In genomic region chr7:71740196-71740560, GRCh38 we compare ENCODE assay signal across 19 cellular contexts.
DNase-seq lines count a peak whose midpoint lies in the region; ATAC-seq and TF ChIP-seq lines count a peak whose summit lies in the region.
"Had no signal": no experiment of that assay in that cellular context is flagged by ENCODE, and none has a peak within 500 bp of the region (broad histone marks: within the 10 kb centered on the region; RNA-seq: fewer than 3 reads in every experiment).

No MANE protein-coding gene starts in this region.

- WGBS in HUES64: 82% methylated on average over 5 of the region's 5 CpGs

- H3K27ac Mint-ChIP-seq in GM23338 (no peak overlapping the region), neural progenitor cell (no peak overlapping the region)
- H3K27ac Mint-ChIP-seq: B cell; CD4-positive, CD25-positive, alpha-beta regulatory T cell; CD8-positive, alpha-beta T cell; HFFc6 had no signal

- H3K9ac ChIP-seq in HUES64 (ENCODE audit: low read depth, low read length) (no peak overlapping the region), neural progenitor cell (no peak overlapping the region)
- H3K9ac ChIP-seq: BLaER1 had no signal

- H3K27me3 Mint-ChIP-seq in GM23338 (ENCODE audit: insufficient read depth, low read depth, poor library complexity) (peaks cover 2% of the 10 kb centered on the region), neural progenitor cell (ENCODE audit: insufficient read depth, low read depth) (peaks cover 5% of the 10 kb centered on the region)
- H3K27me3 Mint-ChIP-seq: B cell; CD4-positive, CD25-positive, alpha-beta regulatory T cell had no signal

- no peak for DNase-seq in GM23338 (ENCODE audit: low spot score)
- no peak for DNase-seq in neural progenitor cell (ENCODE audit: low spot score)
- DNase-seq in ureter (ENCODE audit: low spot score): peak; percentile 7
- no peak for DNase-seq in effector CD8-positive, alpha-beta T cell (lab: John Stamatoyannopoulos, UW)
- no peak for DNase-seq in omental fat pad (ENCODE audit: low spot score)
- DNase-seq: Caco-2; CD4-positive, CD25-positive, alpha-beta regulatory T cell; CD8-positive, alpha-beta T cell; DMS153; DND-41; GDM1; HFFc6 had no signal

- H3F3A ChIP-seq in GM23338 (replicated peaks; ENCODE audit: low read depth): 0 out of 2 replicates have a peak, but pooled peaks cover 3% of the 10 kb centered on the region
- peaks cover 22% of the 10 kb centered on the region for H3F3A ChIP-seq in neural progenitor cell (ENCODE audit: low read depth)

- H2AFZ ChIP-seq in GM23338: no peak overlapping the region
- no peak overlapping the region for H2AFZ ChIP-seq in neural progenitor cell (replicated peaks)

- peaks cover 18% of the 10 kb centered on the region; the same call in 2 of the 3 replicates for H3K36me3 Mint-ChIP-seq in GM23338 (ENCODE audit: low read depth)
- H3K36me3 Mint-ChIP-seq in neural progenitor cell: peaks cover 2% of the 10 kb centered on the region
- H3K36me3 Mint-ChIP-seq: CD4-positive, CD25-positive, alpha-beta regulatory T cell; CD8-positive, alpha-beta T cell had no signal

- H3K4me2 ChIP-seq in GM23338: no peak overlapping the region
- peak overlapping the region; percentile 68 for H3K4me2 ChIP-seq in neural progenitor cell
- H3K4me2 ChIP-seq: BLaER1 had no signal

- H3K4me3 ChIP-seq in GM23338: no peak overlapping the region
- H3K4me3 ChIP-seq in HUES64 (ENCODE audit: low read length): no peak overlapping the region
- peak overlapping the region; percentile 16 for H3K4me3 ChIP-seq in neural progenitor cell
- H3K4me3 ChIP-seq: BLaER1, HAP-1 had no signal

- no peak overlapping the region; the same call in 2 of the 3 replicates for H3K4me3 Mint-ChIP-seq in GM23338
- no peak overlapping the region for H3K4me3 Mint-ChIP-seq in neural progenitor cell
- H3K4me3 Mint-ChIP-seq: B cell; CD4-positive, CD25-positive, alpha-beta regulatory T cell; CD8-positive, alpha-beta T cell; HFFc6 had no signal

- no peaks in the 10 kb centered on the region for H3K27me3 ChIP-seq in GM23338 (ENCODE audit: insufficient read depth)
- no peaks in the 10 kb centered on the region; the same call in 1 of the 2 replicates for H3K27me3 ChIP-seq in HUES64 (ENCODE audit: insufficient read depth, low read length)
- H3K27me3 ChIP-seq in neural progenitor cell: no peaks in the 10 kb centered on the region
- H3K27me3 ChIP-seq: BLaER1 had no signal

- TF ChIP-seq CTCF in GM23338 (conservative IDR thresholded peaks at IDR 0.05; ENCODE audit: low read depth in 2 of 2) (no peak), neural progenitor cell (IDR thresholded peaks at IDR 0.05) (no peak), omental fat pad (IDR thresholded peaks at IDR 0.05) (no peak)

- H4K20me1 ChIP-seq in GM23338 (replicated peaks; ENCODE audit: insufficient read depth): no peaks in the 10 kb centered on the region
- no peaks in the 10 kb centered on the region for H4K20me1 ChIP-seq in neural progenitor cell (ENCODE audit: low read depth)
- H4K20me1 ChIP-seq: BLaER1 had no signal

- no peaks in the 10 kb centered on the region for H3K9me2 ChIP-seq in GM23338 (ENCODE audit: insufficient read depth)

- ATAC-seq in GM23338 (no peak), omental fat pad (ENCODE audit: low FRiP score) (no peak), HG03469 (IDR thresholded peaks at IDR 0.05; ENCODE audit: unreplicated experiment) (no peak)
- ATAC-seq: CD8-positive, alpha-beta T cell had no signal

- H3K36me3 ChIP-seq in GM23338 (ENCODE audit: insufficient read depth): no peaks in the 10 kb centered on the region
- H3K36me3 ChIP-seq in HUES64 (ENCODE audit: insufficient read depth, low read length): no peaks in the 10 kb centered on the region
- H3K36me3 ChIP-seq in neural progenitor cell: no peaks in the 10 kb centered on the region
- H3K36me3 ChIP-seq: BLaER1, HAP-1 had no signal

- H3K27ac ChIP-seq in GM23338 (ENCODE audit: low read depth): peak overlapping the region; percentile 20; the same call in 1 of the 2 replicates
- peak overlapping the region; percentile 68; the same call in 1 of the 2 replicates for H3K27ac ChIP-seq in HUES64 (ENCODE audit: low read depth, low read length)
- H3K27ac ChIP-seq in neural progenitor cell: no peak overlapping the region
- H3K27ac ChIP-seq: 22Rv1, BLaER1, C4-2B had no signal

- H3K79me2 ChIP-seq in GM23338 (replicated peaks; ENCODE audit: insufficient read depth) (no peaks in the 10 kb centered on the region), neural progenitor cell (ENCODE audit: low read depth) (no peaks in the 10 kb centered on the region)

- H3K4me1 Mint-ChIP-seq in GM23338 (peaks cover 17% of the 10 kb centered on the region), neural progenitor cell (peaks cover 17% of the 10 kb centered on the region)
- H3K4me1 Mint-ChIP-seq: B cell; CD4-positive, CD25-positive, alpha-beta regulatory T cell had no signal

- H3K9me3 ChIP-seq in HUES64 (ENCODE audit: insufficient read depth, low read depth, low read length) (no peaks in the 10 kb centered on the region), neural progenitor cell (ENCODE audit: low read depth) (no peaks in the 10 kb centered on the region)
- H3K9me3 ChIP-seq: BLaER1, Caco-2, HAP-1 had no signal

- H3K9me3 Mint-ChIP-seq in GM23338: peaks cover 21% of the 10 kb centered on the region; the same call in 2 of the 3 replicates
- peaks cover 5% of the 10 kb centered on the region for H3K9me3 Mint-ChIP-seq in neural progenitor cell
- H3K9me3 Mint-ChIP-seq: CD8-positive, alpha-beta T cell; HFFc6 had no signal

- peaks cover 15% of the 10 kb centered on the region for H3K4me1 ChIP-seq in GM23338 (ENCODE audit: insufficient read depth)
- H3K4me1 ChIP-seq in HUES64 (ENCODE audit: insufficient read depth, low read length): peaks cover 15% of the 10 kb centered on the region
- peaks cover 16% of the 10 kb centered on the region for H3K4me1 ChIP-seq in neural progenitor cell
- H3K4me1 ChIP-seq: BLaER1, Caco-2, HAP-1 had no signal

TF ChIP-seq in GM23338, 12 proteins besides CTCF, POLR2A, EP300 and RAD21:
- TF ChIP-seq ZNF114 (CRISPR knock-in tag; IDR thresholded peaks at IDR 0.05): no peak
